Comparison of ENCODE assay signal across 15 cellular contexts in the genomic region with DNA sequence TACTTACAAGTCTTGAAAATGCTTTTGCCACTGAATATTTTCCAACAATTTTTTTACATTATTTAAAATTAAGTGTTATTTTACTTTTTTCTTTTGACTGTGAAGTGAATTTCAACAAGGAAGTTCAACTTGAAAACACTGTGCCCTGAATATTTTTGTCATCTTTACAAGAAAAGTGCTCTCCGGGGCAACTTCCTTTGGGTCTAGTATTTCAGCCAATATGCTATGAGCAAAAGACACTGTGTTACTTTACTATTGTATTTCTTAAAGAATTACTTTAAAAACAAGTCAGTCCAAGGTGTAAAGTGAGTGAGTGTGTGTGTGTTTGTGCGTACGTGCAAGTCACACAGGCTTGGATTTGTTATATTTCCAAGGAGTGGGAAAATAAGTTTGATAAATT. TPM values are rescaled to one million over a fixed set of nuclear protein-coding genes. Genes with fewer than 3 reads are reported as not detected.
A peak's percentile ranks its signal among the peaks of the same experiment; 100 is the strongest.
DNase-seq lines count a peak whose midpoint lies in the region; ATAC-seq, FAIRE-seq and TF ChIP-seq lines count a peak whose summit lies in the region.
"Had no signal": no experiment of that assay in that cellular context is flagged by ENCODE, and none has a peak within 500 bp of the region (broad histone marks: within the 10 kb centered on the region; RNA-seq: fewer than 3 reads in every experiment).

No MANE protein-coding gene starts in this region.

- ATAC-seq in gastrocnemius medialis (no peak), HG03520 (IDR thresholded peaks at IDR 0.05; ENCODE audit: unreplicated experiment) (no peak), GM18907 (IDR thresholded peaks at IDR 0.05; ENCODE audit: unreplicated experiment) (no peak)
- ATAC-seq: activated naive CD8-positive, alpha-beta T cell treated with anti-CD3 and anti-CD28 coated beads, Interleukin-2, amount 50 U/mL, for 24 hours; GM12878; natural killer cell had no signal

- 63 to 68% methylated on average over 3 of the region's 3 CpGs for WGBS in GM23248 (ENCODE audit: low coverage in 1 of 2, low lambda C conversion rate in 2 of 2, missing lambda C conversion rate in 2 of 2), 2 experiments
- WGBS in transverse colon (ENCODE audit: low coverage in 1 of 2), 2 donors, result 63 to 82% methylated on average over 3 of the region's 3 CpGs

- TF ChIP-seq EP300 in transverse colon (IDR thresholded peaks at IDR 0.05; ENCODE audit: low read depth), result no peak

- no peaks in the 10 kb centered on the region for H3K9me3 ChIP-seq in GM23248 (ENCODE audit: low read depth)
- no peaks in the 10 kb centered on the region for H3K9me3 ChIP-seq in ascending aorta
- no peaks in the 10 kb centered on the region for H3K9me3 ChIP-seq in gastrocnemius medialis
- H3K9me3 ChIP-seq in transverse colon, result no peaks in the 10 kb centered on the region
- H3K9me3 ChIP-seq: prostate gland had no signal

- H2AFZ ChIP-seq in GM23248, result peak overlapping the region; percentile 52; the same call in 1 of the 2 replicates

- H3K4me1 ChIP-seq in GM23248 (ENCODE audit: insufficient read depth), result peaks cover 51% of the 10 kb centered on the region
- H3K4me1 ChIP-seq in ascending aorta, result peaks cover 0 to 26% of the 10 kb centered on the region in 2 donors
- peaks cover 24% of the 10 kb centered on the region in 2 donors for H3K4me1 ChIP-seq in gastrocnemius medialis
- peaks cover 0 to 4% (median 0%) of the 10 kb centered on the region in 4 donors for H3K4me1 ChIP-seq in transverse colon
- H3K4me1 ChIP-seq: prostate gland had no signal

- DNase-seq in GM23248 (no peak), ascending aorta (ENCODE audit: low spot score in 2 of 2) (no peak), kidney tubule cell (ENCODE audit: low spot score) (peak; percentile 37), gastrocnemius medialis (no peak), transverse colon (no peak), GM12892 (ENCODE audit: insufficient read length) (no peak)
- DNase-seq: activated naive CD8-positive, alpha-beta T cell treated with anti-CD3 and anti-CD28 coated beads, Interleukin-2, amount 50 U/mL, for 24 hours; central memory CD4-positive, alpha-beta T cell; natural killer cell; NCI-H1930; NCI-H446 had no signal

- H3K9ac ChIP-seq in GM23248, result no peak overlapping the region

- H3K79me2 ChIP-seq in GM23248 (ENCODE audit: insufficient read depth), result no peaks in the 10 kb centered on the region

- in situ Hi-C loops in GM23248 (cut with MboI) (no loop called here), gastrocnemius medialis (cut with MboI; ENCODE audit: low sequenced_read_pairs in 4 of 4) (loop anchor here in 1 of 4 donors (25.0 kb wide), 1 partner anchor 168 kb away; no protein-coding TSS in a partner anchor), transverse colon (cut with MboI; ENCODE audit: low pct_ligation_motif_present in 1 of 4, low pct_unique_long_range_greater_than_20kb in 1 of 4, low sequenced_read_pairs in 3 of 4) (no loop called here)

- no peak overlapping the region for H3K27ac ChIP-seq in GM23248
- H3K27ac ChIP-seq in ascending aorta, result peak overlapping the region; percentile 52 to 64
- peak overlapping the region; percentile 53 to 76 (median 66) for H3K27ac ChIP-seq in gastrocnemius medialis
- peak overlapping the region in 1 of 4 donors; percentile 4 for H3K27ac ChIP-seq in transverse colon
- H3K27ac ChIP-seq: prostate gland had no signal

- H3K9me2 ChIP-seq in GM23248 (ENCODE audit: insufficient read depth), result no peaks in the 10 kb centered on the region

- peaks cover 37% of the 10 kb centered on the region for H3F3A ChIP-seq in GM23248 (ENCODE audit: insufficient read depth)

- FAIRE-seq in GM12892 (lab: Jason Lieb, UNC), result no peak
- FAIRE-seq: GM12878 had no signal

- H3K4me3 ChIP-seq in GM23248 (no peak overlapping the region), ascending aorta (no peak overlapping the region), gastrocnemius medialis (peak overlapping the region in 2 of 4 donors; percentile 18 to 20), transverse colon (no peak overlapping the region)
- H3K4me3 ChIP-seq: GM12878, prostate gland had no signal

- no peaks in the 10 kb centered on the region for H4K20me1 ChIP-seq in GM23248 (ENCODE audit: insufficient read depth)

- TF ChIP-seq POLR2A in gastrocnemius medialis (IDR thresholded peaks at IDR 0.05) (no peak), transverse colon (IDR thresholded peaks at IDR 0.05) (no peak), GM12892 (IDR thresholded peaks at IDR 0.05; ENCODE audit: low read depth, low read length) (no peak)

- H3K36me3 ChIP-seq in GM23248 (ENCODE audit: low read depth) (no peaks in the 10 kb centered on the region), ascending aorta (no peaks in the 10 kb centered on the region), gastrocnemius medialis (no peaks in the 10 kb centered on the region), transverse colon (no peaks in the 10 kb centered on the region)
- H3K36me3 ChIP-seq: prostate gland had no signal

- intact Hi-C loops in ascending aorta (cut with DNase I) (no loop called here), gastrocnemius medialis (cut with DNase I; ENCODE audit: low total_unique reads) (no loop called here), transverse colon (cut with DNase I; ENCODE audit: low total_unique reads) (no loop called here)

- H3K27me3 ChIP-seq in GM23248 (replicated peaks; ENCODE audit: insufficient read depth) (no peaks in the 10 kb centered on the region), ascending aorta (no peaks in the 10 kb centered on the region), gastrocnemius medialis (no peaks in the 10 kb centered on the region), transverse colon (no peaks in the 10 kb centered on the region)

- TF ChIP-seq CTCF in ascending aorta (IDR thresholded peaks at IDR 0.05), result no peak
- no peak for TF ChIP-seq CTCF in gastrocnemius medialis (IDR thresholded peaks at IDR 0.05 in 4 of 5, conservative IDR thresholded peaks at IDR 0.05 in 1 of 5)
- TF ChIP-seq CTCF in transverse colon (IDR thresholded peaks at IDR 0.05), result no peak

- no peak overlapping the region for H3K4me2 ChIP-seq in GM23248 (ENCODE audit: unreplicated experiment)

RNA-seq across cellular contexts. Expression of gene USP53, which starts 7.6 kb away (rescaled TPM):
- 42.4 and 43.3 TPM in 2 replicates for total RNA-seq in GM23248 (2014; rRNA removed; shearing (Covaris generic))
- polyA plus RNA-seq in GM23248 (2016; fragmentation: Nextera tagmentation; extraction: Ambion mirVana), result 19.9 and 26.0 TPM in 2 replicates
- total RNA-seq in ascending aorta (75.4 TPM), gastrocnemius medialis (100 to 1,000 TPM in 1 of 4 donors, 10 to 100 TPM in 3; 56.9 to 190 (median 98.5) TPM), transverse colon (100 to 1,000 TPM in 2 of 4 donors, 10 to 100 TPM in 2; 71.4 to 165 (median 98.5) TPM)
- polyA plus RNA-seq in GM12892 (2012; ENCODE audit: missing spikeins), result 2.7 TPM
